23 cellular contexts compared by ENCODE assay signal in genomic region chr12:123675436-123675835, GRCh38.
"Had no signal": no experiment of that assay in that cellular context is flagged by ENCODE, and none has a peak within 500 bp of the region (broad histone marks: within the 10 kb centered on the region; RNA-seq: fewer than 3 reads in every experiment).

No MANE protein-coding gene starts in this region.

- H3K9me3 Mint-ChIP-seq: dendritic cell treated with granulocyte-macrophage colony-stimulating factor and Interleukin-4, amounts not matched to agents 40 ng/mL and 50 ng/mL, for 4 days; effector memory CD8-positive, alpha-beta T cell; endodermal cell had no signal

- DNase-seq: colonic mucosa; cortex of kidney; dermis blood vessel endothelial cell; dorsolateral prefrontal cortex; effector CD4-positive, alpha-beta T cell; effector CD8-positive, alpha-beta T cell; effector memory CD4-positive, alpha-beta T cell; effector memory CD8-positive, alpha-beta T cell; endodermal cell; erythroblast; esophagus squamous epithelium; foreskin fibroblast; foreskin keratinocyte; foreskin melanocyte; gastrocnemius medialis; glutamatergic neuron; heart left ventricle; heart right ventricle had no signal

- H3K4me3 Mint-ChIP-seq: dendritic cell treated with granulocyte-macrophage colony-stimulating factor and Interleukin-4, amounts not matched to agents 40 ng/mL and 50 ng/mL, for 4 days; effector memory CD8-positive, alpha-beta T cell; endodermal cell had no signal

- H3K27ac ChIP-seq: colonic mucosa, coronary artery, dorsolateral prefrontal cortex, epithelial cell of prostate, esophagus muscularis mucosa, esophagus squamous epithelium, foreskin keratinocyte, gastrocnemius medialis, gastroesophageal sphincter, heart left ventricle, heart right ventricle had no signal

- H3K27ac Mint-ChIP-seq: dendritic cell treated with granulocyte-macrophage colony-stimulating factor and Interleukin-4, amounts not matched to agents 40 ng/mL and 50 ng/mL, for 4 days; effector memory CD8-positive, alpha-beta T cell; endodermal cell had no signal

- H3K27me3 Mint-ChIP-seq: dendritic cell treated with granulocyte-macrophage colony-stimulating factor and Interleukin-4, amounts not matched to agents 40 ng/mL and 50 ng/mL, for 4 days; effector memory CD8-positive, alpha-beta T cell had no signal
